9 cellular contexts compared by ENCODE assay signal in the genomic region with DNA sequence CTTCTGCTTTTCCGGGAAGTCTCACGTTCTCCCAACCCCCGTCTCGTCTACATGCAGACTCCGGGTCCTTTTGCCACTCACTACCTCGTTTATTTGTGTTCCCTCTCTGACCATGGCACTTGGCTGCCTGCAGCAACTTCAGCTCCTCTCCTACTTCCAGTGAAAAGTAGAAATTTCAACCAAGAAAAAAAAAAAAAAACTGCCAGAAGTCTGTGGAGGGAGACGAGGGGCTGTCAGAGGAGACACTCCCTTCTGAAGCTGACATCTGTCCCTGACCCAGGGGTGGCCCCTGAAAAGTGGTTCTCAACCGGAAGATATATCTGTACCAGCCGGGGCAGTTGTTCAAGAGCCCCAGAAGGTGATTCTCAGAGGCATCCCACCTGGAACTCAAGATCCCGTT. TPM values are rescaled to one million over a fixed set of nuclear protein-coding genes. Genes with fewer than 3 reads are reported as not detected.
DNase-seq lines count a peak whose midpoint lies in the region; ATAC-seq and TF ChIP-seq lines count a peak whose summit lies in the region.
"Had no signal": no experiment of that assay in that cellular context is flagged by ENCODE, and none has a peak within 500 bp of the region (broad histone marks: within the 10 kb centered on the region; RNA-seq: fewer than 3 reads in every experiment).

No MANE protein-coding gene starts in this region.

- H2BK120ac ChIP-seq in H9 (ENCODE audit: low read depth, low read length, poor library complexity, severe bottlenecking): no peak overlapping the region

- H4K8ac ChIP-seq in H9 (replicated peaks; ENCODE audit: insufficient read length, low read depth, low read length): no peak overlapping the region

- H3K27me3 Mint-ChIP-seq in CD4-positive, CD25-positive, alpha-beta regulatory T cell: peaks cover 66% of the 10 kb centered on the region
- H3K27me3 Mint-ChIP-seq in H9 (ENCODE audit: low read depth): peaks cover 79% of the 10 kb centered on the region
- peaks cover 40 to 86% (median 68%) of the 10 kb centered on the region in 5 donors for H3K27me3 Mint-ChIP-seq in naive thymus-derived CD8-positive, alpha-beta T cell

- H3K56ac ChIP-seq in H9 (ENCODE audit: insufficient read length, low read depth, low read length): no peak overlapping the region

- no peak for TF ChIP-seq CTCF in H9 (conservative IDR thresholded peaks at IDR 0.05)
- TF ChIP-seq CTCF in body of pancreas (IDR thresholded peaks at IDR 0.05): no peak

- no peak overlapping the region for H3K4me3 ChIP-seq in CD4-positive, CD25-positive, alpha-beta regulatory T cell (ENCODE audit: low read depth, low read length)
- no peak overlapping the region for H3K4me3 ChIP-seq in body of pancreas

- no peaks in the 10 kb centered on the region for H3K79me2 ChIP-seq in H9 (ENCODE audit: insufficient read depth, low read length)

- no peak overlapping the region for H2BK20ac ChIP-seq in H9 (ENCODE audit: low read depth, low read length, poor library complexity, severe bottlenecking)

- POLR2A ChIA-PET in naive thymus-derived CD8-positive, alpha-beta T cell (lab: Charles Lee): no interaction called here

- H3K79me1 ChIP-seq in H9 (ENCODE audit: insufficient read depth, low read depth, low read length, poor library complexity, severe bottlenecking): no peaks in the 10 kb centered on the region

- no peak for TF ChIP-seq POLR2A in body of pancreas (IDR thresholded peaks at IDR 0.05)

- WGBS in H9 (ENCODE audit: extremely low coverage, insufficient read length, low lambda C conversion rate): no CpG with 5 or more reads among the region's 10 CpGs
- 31 to 40% methylated on average over 10 of the region's 10 CpGs for WGBS in body of pancreas, 2 donors

- no peak overlapping the region for H4K91ac ChIP-seq in H9 (ENCODE audit: insufficient read length, low read depth, low read length)

- H3K27ac Mint-ChIP-seq in CD4-positive, CD25-positive, alpha-beta regulatory T cell: no peak overlapping the region
- H3K27ac Mint-ChIP-seq in H9: peak overlapping the region in 1 of 3 experiments; percentile 31; a peak in 1 of 7 replicates
- peak overlapping the region in 2 of 10 donors; percentile 49 to 55 for H3K27ac Mint-ChIP-seq in naive thymus-derived CD8-positive, alpha-beta T cell

- no peak overlapping the region for H3K9ac ChIP-seq in H9 (ENCODE audit: extremely low read depth, insufficient read length, low read length)

- H4K5ac ChIP-seq in H9 (ENCODE audit: insufficient read length, low read depth, low read length): no peak overlapping the region

- H3K27ac ChIP-seq in CD4-positive, CD25-positive, alpha-beta regulatory T cell (ENCODE audit: insufficient read depth, low read length, poor library complexity, severe bottlenecking): no peak overlapping the region
- H3K27ac ChIP-seq in H9 (ENCODE audit: insufficient read length, low read depth, low read length) (no peak overlapping the region), body of pancreas (peak overlapping the region in 3 of 4 donors; percentile 32 to 87 (median 46))

- intact Hi-C loops in body of pancreas (cut with DNase I): no loop called here

- no peak overlapping the region for H2BK12ac ChIP-seq in H9 (ENCODE audit: insufficient read length, low read depth, low read length)

- no peak overlapping the region for H2BK15ac ChIP-seq in H9 (ENCODE audit: low read depth, low read length)

- no peaks in the 10 kb centered on the region for H3K36me3 Mint-ChIP-seq in CD4-positive, CD25-positive, alpha-beta regulatory T cell
- no peaks in the 10 kb centered on the region; a peak in 1 of 7 replicates for H3K36me3 Mint-ChIP-seq in H9 (ENCODE audit: insufficient read depth in 1 of 3, low read depth in 3 of 3)
- peaks cover 2 to 15% (median 3%) of the 10 kb centered on the region in 3 donors for H3K36me3 Mint-ChIP-seq in naive thymus-derived CD8-positive, alpha-beta T cell

- H2AFZ ChIP-seq in H9 (ENCODE audit: low read length): no peak overlapping the region

- H3K18ac ChIP-seq in H9 (ENCODE audit: insufficient read length, low read depth, low read length): no peak overlapping the region

- H3K36me3 ChIP-seq in CD4-positive, CD25-positive, alpha-beta regulatory T cell (ENCODE audit: control insufficient read depth, insufficient read depth, low read length): no peaks in the 10 kb centered on the region
- H3K36me3 ChIP-seq in body of pancreas (replicated peaks in 1 of 2; ENCODE audit: insufficient read depth in 1 of 2, low read depth in 2 of 2): no peaks in the 10 kb centered on the region

- peaks cover 0 to 18% (median 0%) of the 10 kb centered on the region in 4 donors for H3K4me1 Mint-ChIP-seq in CD4-positive, CD25-positive, alpha-beta regulatory T cell
- peaks cover 18 to 25% of the 10 kb centered on the region in 2 experiments for H3K4me1 Mint-ChIP-seq in H9
- H3K4me1 Mint-ChIP-seq in naive thymus-derived CD8-positive, alpha-beta T cell: peaks cover 6 to 20% (median 17%) of the 10 kb centered on the region in 4 donors

- no peak for ATAC-seq in CD4-positive, CD25-positive, alpha-beta regulatory T cell (ENCODE audit: low read depth in 2 of 2)
- no peak for ATAC-seq in body of pancreas
- ATAC-seq in naive thymus-derived CD8-positive, alpha-beta T cell: no peak
- no peak for ATAC-seq in GM19324 (IDR thresholded peaks at IDR 0.05; ENCODE audit: low FRiP score, unreplicated experiment)
- ATAC-seq in GM18858 (IDR thresholded peaks at IDR 0.05; ENCODE audit: unreplicated experiment): no peak
- ATAC-seq in HG03159 (IDR thresholded peaks at IDR 0.05; ENCODE audit: unreplicated experiment): no peak

- peaks cover 27% of the 10 kb centered on the region for H3K27me3 ChIP-seq in CD4-positive, CD25-positive, alpha-beta regulatory T cell (ENCODE audit: control insufficient read depth, insufficient read depth, low read length)
- H3K27me3 ChIP-seq in H9 (ENCODE audit: insufficient read depth, low read length) (peaks cover 28% of the 10 kb centered on the region; the same call in 1 of the 2 replicates), body of pancreas (no peaks in the 10 kb centered on the region)

- H4K20me1 ChIP-seq in H9 (ENCODE audit: control insufficient read depth, insufficient read depth, insufficient read length): no peaks in the 10 kb centered on the region

- H2AK5ac ChIP-seq in H9 (ENCODE audit: insufficient read length, low read length): no peak overlapping the region

- peak overlapping the region in 3 of 4 donors; percentile 55 to 71 (median 69) for H3K4me3 Mint-ChIP-seq in CD4-positive, CD25-positive, alpha-beta regulatory T cell
- peak overlapping the region; percentile 55 to 77 for H3K4me3 Mint-ChIP-seq in H9
- peak overlapping the region; percentile 49 to 79 (median 72) for H3K4me3 Mint-ChIP-seq in naive thymus-derived CD8-positive, alpha-beta T cell

- H3K9me3 ChIP-seq in CD4-positive, CD25-positive, alpha-beta regulatory T cell (ENCODE audit: control insufficient read depth in 2 of 2, low read length in 2 of 2): no peaks in the 10 kb centered on the region
- no peaks in the 10 kb centered on the region for H3K9me3 ChIP-seq in H9 (ENCODE audit: control insufficient read depth, low read depth, low read length)
- H3K9me3 ChIP-seq in body of pancreas: no peaks in the 10 kb centered on the region

- H3T11ph ChIP-seq in H9 (ENCODE audit: low read length): no peak overlapping the region

- peaks cover 0 to 6% (median 4%) of the 10 kb centered on the region in 7 donors for H3K9me3 Mint-ChIP-seq in CD4-positive, CD25-positive, alpha-beta regulatory T cell
- no peaks in the 10 kb centered on the region; a peak in 1 of 5 replicates for H3K9me3 Mint-ChIP-seq in H9
- H3K9me3 Mint-ChIP-seq in naive thymus-derived CD8-positive, alpha-beta T cell: peaks cover 0 to 6% (median 3%) of the 10 kb centered on the region in 9 donors

- no peak overlapping the region for H3K23ac ChIP-seq in H9 (ENCODE audit: insufficient read length, low read depth, low read length)

- H3K4ac ChIP-seq in H9 (ENCODE audit: low read depth, low read length): no peak overlapping the region

- no peak for DNase-seq in CD4-positive, CD25-positive, alpha-beta regulatory T cell
- DNase-seq in H9 (no peak), body of pancreas (peak in 1 of 4 donors; percentile 12), kidney tubule cell (ENCODE audit: low spot score) (no peak)
- DNase-seq in naive thymus-derived CD8-positive, alpha-beta T cell: no peak
- DNase-seq: SW 1271 had no signal

- no peak overlapping the region for H2BK5ac ChIP-seq in H9 (ENCODE audit: insufficient read length, low read length)

- H3K4me1 ChIP-seq in CD4-positive, CD25-positive, alpha-beta regulatory T cell (ENCODE audit: control insufficient read depth, insufficient read depth, low read length, poor library complexity, severe bottlenecking): no peaks in the 10 kb centered on the region
- H3K4me1 ChIP-seq in H9 (ENCODE audit: insufficient read depth, low read length): no peaks in the 10 kb centered on the region
- peaks cover 23% of the 10 kb centered on the region for H3K4me1 ChIP-seq in body of pancreas

- peaks cover 17% of the 10 kb centered on the region for H3K23me2 ChIP-seq in H9 (ENCODE audit: insufficient read length, low read depth, low read length, poor library complexity, severe bottlenecking)

- peak overlapping the region; percentile 34 for H3K4me2 ChIP-seq in H9 (ENCODE audit: insufficient read depth, insufficient read length, low read length)

- H3K14ac ChIP-seq in H9 (ENCODE audit: insufficient read depth, low read length): no peak overlapping the region

RNA-seq across cellular contexts. Expression of a gene that starts 0.7 kb away (rescaled TPM):
- total RNA-seq in CD4-positive, CD25-positive, alpha-beta regulatory T cell: not detected
- polyA plus RNA-seq in CD4-positive, CD25-positive, alpha-beta regulatory T cell: under 1 TPM in 2 of 4 donors, not detected in 2; 0.02 to 0.03 TPM
- total RNA-seq in H9 (2021): 9.0 and 9.3 TPM in 2 replicates
- total RNA-seq in body of pancreas: 10 to 100 TPM; 17.1 to 18.2 TPM
- not detected for total RNA-seq in naive thymus-derived CD8-positive, alpha-beta T cell
- under 1 TPM in 1 of 3 donors, not detected in 2; 0.03 TPM for polyA plus RNA-seq in naive thymus-derived CD8-positive, alpha-beta T cell

Comparison
In these comparisons a context has a peak if more than half of its experiments do, and no peak if none do; other contexts are left out.
1. H3K27ac ChIP-seq: peak in body of pancreas (3 of 4); none in CD4-positive, CD25-positive, alpha-beta regulatory T cell (single experiment) and H9 (single experiment).
2. RNA of a gene that starts 0.7 kb away (total RNA-seq): 17.1 to 18.2 TPM in body of pancreas and 9.0 to 9.3 TPM in H9; not detected in CD4-positive, CD25-positive, alpha-beta regulatory T cell (single experiment) and not detected in naive thymus-derived CD8-positive, alpha-beta T cell; every median in the first group is over 10 times any median in the second.
3. Peak in every context shown above with its lines, with median percentiles within 50 percentile points of each other: H3K4me3 Mint-ChIP-seq.